In genomic region chr10:78805176-78805575, GRCh38 we compare ENCODE assay signal across 8 cellular contexts.
A peak's percentile ranks its signal among the peaks of the same experiment; 100 is the strongest.
DNase-seq lines count a peak whose midpoint lies in the region; ATAC-seq, FAIRE-seq and TF ChIP-seq lines count a peak whose summit lies in the region.

No MANE protein-coding gene starts in this region.

- peak overlapping the region; percentile 41 for H3K4me2 ChIP-seq in osteoblast (ENCODE audit: insufficient read depth, low read length)

- peak overlapping the region; percentile 64 for H3K27ac ChIP-seq in osteoblast (ENCODE audit: low read depth, low read length)

- no peaks in the 10 kb centered on the region for H3K27me3 ChIP-seq in BE2C
- H3K27me3 ChIP-seq in osteoblast (ENCODE audit: insufficient read depth, low read length) = peaks cover 39% of the 10 kb centered on the region

- no peak for FAIRE-seq in RCC 7860 (lab: Jason Lieb, UNC)

- H3K79me2 ChIP-seq in osteoblast (ENCODE audit: insufficient read depth, low read length) = no peaks in the 10 kb centered on the region

- peak; percentile 79 for DNase-seq in BE2C
- DNase-seq in RCC 7860 (ENCODE audit: low spot score) = peak; percentile 75
- peak; percentile 99 for DNase-seq in fibroblast of the conjunctiva (ENCODE audit: low read depth)
- peak; percentile 94 for DNase-seq in osteoblast (ENCODE audit: insufficient read length, low spot score, missing footprints)
- no peak for DNase-seq in germinal center (ENCODE audit: low spot score)
- no peak for DNase-seq in GDM1 (lab: John Stamatoyannopoulos, UW)
- no peak for DNase-seq in stimulated activated CD4-positive, alpha-beta T cell treated with anti-CD3 and anti-CD28 coated beads, Interleukin-4, amount 100 ng/mL, for 4 hours

- H3K36me3 ChIP-seq in BE2C (no peaks in the 10 kb centered on the region), osteoblast (ENCODE audit: insufficient read depth, low read length) (no peaks in the 10 kb centered on the region)

- no peak for TF ChIP-seq CTCF in BE2C (IDR thresholded peaks at IDR 0.05; ENCODE audit: low read depth, low read length)
- TF ChIP-seq CTCF in osteoblast (IDR thresholded peaks at IDR 0.05; ENCODE audit: extremely low read depth, low read depth, low read length) = no peak

- no peaks in the 10 kb centered on the region for H4K20me1 ChIP-seq in osteoblast (ENCODE audit: insufficient read depth, low read length)

- ATAC-seq in GM19395 (IDR thresholded peaks at IDR 0.05; ENCODE audit: unreplicated experiment) = no peak

- H2AFZ ChIP-seq in osteoblast (ENCODE audit: low read length) = no peak overlapping the region

- H3K4me3 ChIP-seq in BE2C (ENCODE audit: low read depth, low read length) (no peak overlapping the region), osteoblast (ENCODE audit: insufficient read depth, low read length) (no peak overlapping the region)

- H3K4me1 ChIP-seq in BE2C = peaks cover 39% of the 10 kb centered on the region
- peaks cover 15% of the 10 kb centered on the region for H3K4me1 ChIP-seq in osteoblast (ENCODE audit: insufficient read depth, low read length)

- H3K9me3 ChIP-seq in BE2C (no peaks in the 10 kb centered on the region), osteoblast (ENCODE audit: low read depth, low read length) (no peaks in the 10 kb centered on the region)

Comparison
In these comparisons a context has a peak if more than half of its experiments do, and no peak if none do; other contexts are left out.
1. DNase-seq: peak in BE2C (single experiment), RCC 7860 (single experiment), fibroblast of the conjunctiva (single experiment) and osteoblast (single experiment); none in germinal center (single experiment), GDM1 (single experiment) and stimulated activated CD4-positive, alpha-beta T cell treated with anti-CD3 and anti-CD28 coated beads, Interleukin-4, amount 100 ng/mL, for 4 hours (0 of 2).